8 cellular contexts compared by ENCODE assay signal in genomic region chr12:111390894-111391293, GRCh38.
"Had no signal": no experiment of that assay in that cellular context is flagged by ENCODE, and none has a peak within 500 bp of the region (broad histone marks: within the 10 kb centered on the region; RNA-seq: fewer than 3 reads in every experiment).

No MANE protein-coding gene starts in this region.

- H3K36me3 Mint-ChIP-seq: IgD-negative memory B cell had no signal

- H3K4me3 ChIP-seq: GM23248, HAP-1 had no signal

- H3K27ac ChIP-seq: GM23248, HL-60 had no signal

- H3K27ac Mint-ChIP-seq: HFFc6, IgD-negative memory B cell had no signal

- FAIRE-seq: HepG2 had no signal

- ATAC-seq: HCT116, HepG2 had no signal

- H3K9me3 ChIP-seq: HAP-1 had no signal

- H3K4me1 ChIP-seq: HAP-1 had no signal

- H3K9me3 Mint-ChIP-seq: HFFc6, IgD-negative memory B cell had no signal

- H3K36me3 ChIP-seq: HAP-1 had no signal

- H2AFZ ChIP-seq: GM23248 had no signal

- H3K4me3 Mint-ChIP-seq: HFFc6 had no signal

- DNase-seq: GM23248, GOT3, HFFc6 had no signal
